Comparison of ENCODE assay signal across 12 cellular contexts in genomic region chr20:23161244-23161875, GRCh38.
A peak's percentile ranks its signal among the peaks of the same experiment; 100 is the strongest.
DNase-seq lines count a peak whose midpoint lies in the region; ATAC-seq and TF ChIP-seq lines count a peak whose summit lies in the region.
"Had no signal": no experiment of that assay in that cellular context is flagged by ENCODE, and none has a peak within 500 bp of the region (broad histone marks: within the 10 kb centered on the region; RNA-seq: fewer than 3 reads in every experiment).

No MANE protein-coding gene starts in this region.

- H3K27ac Mint-ChIP-seq in stimulated activated effector memory CD8-positive, alpha-beta T cell treated with anti-CD3 and anti-CD28 coated beads, Interleukin-12 subunit alpha, Interleukin-12 subunit beta, amount 100 ng/mL, for 72 hours = no peak overlapping the region

- H3F3A ChIP-seq in GM23248 (ENCODE audit: insufficient read depth) = 0 out of 2 replicates have a peak, but pooled peaks cover 10% of the 10 kb centered on the region

- no peaks in the 10 kb centered on the region for H4K20me1 ChIP-seq in GM23248 (ENCODE audit: insufficient read depth)

- peak; percentile 20; the same call in 2 of the 3 replicates for ATAC-seq in RWPE2 (ENCODE audit: low read depth)
- peak; percentile 3 for ATAC-seq in stimulated activated effector memory CD8-positive, alpha-beta T cell treated with anti-CD3 and anti-CD28 coated beads, Interleukin-12 subunit alpha, Interleukin-12 subunit beta, amount 100 ng/mL, for 72 hours
- ATAC-seq in activated T-cell treated with anti-CD3 and anti-CD28 coated beads, Interleukin-2, amount 50 U/mL, for 4 hours = no peak

- no peaks in the 10 kb centered on the region for H3K9me3 Mint-ChIP-seq in stimulated activated effector memory CD8-positive, alpha-beta T cell treated with anti-CD3 and anti-CD28 coated beads, Interleukin-12 subunit alpha, Interleukin-12 subunit beta, amount 100 ng/mL, for 72 hours
- no peaks in the 10 kb centered on the region for H3K9me3 Mint-ChIP-seq in activated T-cell treated with anti-CD3 and anti-CD28 coated beads, Interleukin-2, amount 50 U/mL, for 4 hours
- H3K9me3 Mint-ChIP-seq: nephron had no signal

- H3K27me3 ChIP-seq in GM23248 (replicated peaks; ENCODE audit: insufficient read depth) (no peaks in the 10 kb centered on the region), RWPE2 (ENCODE audit: insufficient read depth, poor library complexity, severe bottlenecking) (no peaks in the 10 kb centered on the region)

- H3K27ac ChIP-seq in GM23248 = no peak overlapping the region
- peak overlapping the region; percentile 48 for H3K27ac ChIP-seq in RWPE2 (ENCODE audit: poor library complexity, severe bottlenecking)

- no peak overlapping the region for H3K4me3 Mint-ChIP-seq in stimulated activated effector memory CD8-positive, alpha-beta T cell treated with anti-CD3 and anti-CD28 coated beads, Interleukin-12 subunit alpha, Interleukin-12 subunit beta, amount 100 ng/mL, for 72 hours
- H3K4me3 Mint-ChIP-seq in activated T-cell treated with anti-CD3 and anti-CD28 coated beads, Interleukin-2, amount 50 U/mL, for 4 hours = no peak overlapping the region

- no peak overlapping the region for H3K4me3 ChIP-seq in GM23248
- H3K4me3 ChIP-seq in RWPE2 (ENCODE audit: severe bottlenecking) = no peak overlapping the region
- no peak overlapping the region for H3K4me3 ChIP-seq in foreskin fibroblast (ENCODE audit: low read depth in 1 of 2, low read length in 2 of 2)

- peaks cover 33% of the 10 kb centered on the region for H3K4me1 ChIP-seq in GM23248 (ENCODE audit: insufficient read depth)
- peaks cover 45% of the 10 kb centered on the region for H3K4me1 ChIP-seq in RWPE2 (ENCODE audit: insufficient read depth, poor library complexity, severe bottlenecking)

- 84 to 85% methylated on average over 16 of the region's 17 CpGs for WGBS in GM23248 (ENCODE audit: low coverage in 1 of 2, low lambda C conversion rate in 2 of 2, missing lambda C conversion rate in 2 of 2), 2 experiments

- no peak overlapping the region for H3K9ac ChIP-seq in GM23248

- H3K4me2 ChIP-seq in GM23248 (ENCODE audit: unreplicated experiment) = no peak overlapping the region

- H3K4me1 Mint-ChIP-seq in stimulated activated effector memory CD8-positive, alpha-beta T cell treated with anti-CD3 and anti-CD28 coated beads, Interleukin-12 subunit alpha, Interleukin-12 subunit beta, amount 100 ng/mL, for 72 hours = no peaks in the 10 kb centered on the region
- peaks cover 9% of the 10 kb centered on the region for H3K4me1 Mint-ChIP-seq in activated T-cell treated with anti-CD3 and anti-CD28 coated beads, Interleukin-2, amount 50 U/mL, for 4 hours (ENCODE audit: low read depth)

- TF ChIP-seq CTCF in RWPE2 (IDR thresholded peaks at IDR 0.05; ENCODE audit: poor library complexity, severe bottlenecking) = no peak
- no peak for TF ChIP-seq CTCF in foreskin fibroblast (IDR thresholded peaks at IDR 0.05; ENCODE audit: low read depth, low read length)

- in situ Hi-C loops in GM23248 (cut with MboI) = no loop called here

- peaks cover 4% of the 10 kb centered on the region for H3K27me3 Mint-ChIP-seq in activated T-cell treated with anti-CD3 and anti-CD28 coated beads, Interleukin-2, amount 50 U/mL, for 4 hours (ENCODE audit: low read depth)

- H3K36me3 ChIP-seq in GM23248 (ENCODE audit: low read depth) = no peaks in the 10 kb centered on the region
- no peaks in the 10 kb centered on the region for H3K36me3 ChIP-seq in RWPE2 (ENCODE audit: low read depth)

- no peaks in the 10 kb centered on the region for H3K36me3 Mint-ChIP-seq in stimulated activated effector memory CD8-positive, alpha-beta T cell treated with anti-CD3 and anti-CD28 coated beads, Interleukin-12 subunit alpha, Interleukin-12 subunit beta, amount 100 ng/mL, for 72 hours
- H3K36me3 Mint-ChIP-seq in activated T-cell treated with anti-CD3 and anti-CD28 coated beads, Interleukin-2, amount 50 U/mL, for 4 hours (ENCODE audit: insufficient read depth) = no peaks in the 10 kb centered on the region

- H3K9me3 ChIP-seq in GM23248 (ENCODE audit: low read depth) = no peaks in the 10 kb centered on the region
- no peaks in the 10 kb centered on the region for H3K9me3 ChIP-seq in RWPE2 (ENCODE audit: severe bottlenecking)

- peak; percentile 48 for DNase-seq in GM23248
- DNase-seq in RWPE2 (ENCODE audit: low spot score) = no peak
- peak; percentile 42 to 60 for DNase-seq in foreskin fibroblast
- DNase-seq in stimulated activated effector memory CD8-positive, alpha-beta T cell treated with anti-CD3 and anti-CD28 coated beads, Interleukin-12 subunit alpha, Interleukin-12 subunit beta, amount 100 ng/mL, for 72 hours (ENCODE audit: low spot score in 2 of 2) = peak in 1 of 2 donors; percentile 44
- no peak for DNase-seq in NCI-H1694 (lab: John Stamatoyannopoulos, UW)
- no peak for DNase-seq in DMS79 (lab: John Stamatoyannopoulos, UW)
- DNase-seq in GM19240 (ENCODE audit: insufficient read length, low spot score) = no peak
- DNase-seq in activated T-cell treated with anti-CD3 and anti-CD28 coated beads, Interleukin-2, amount 50 U/mL, for 4 hours = no peak
- DNase-seq: central memory CD4-positive, alpha-beta T cell; hippocampal formation; NCI-H1105 treated with DMSO at 0.1 percent for 48 hours had no signal

- H3K9me2 ChIP-seq in GM23248 (ENCODE audit: insufficient read depth) = no peaks in the 10 kb centered on the region

- no peaks in the 10 kb centered on the region for H3K79me2 ChIP-seq in GM23248 (ENCODE audit: insufficient read depth)

- H2AFZ ChIP-seq in GM23248 = no peak overlapping the region

Comparison
In these comparisons a context has a peak if more than half of its experiments do, and no peak if none do; other contexts are left out.
1. DNase-seq: peak in GM23248 (single experiment) and foreskin fibroblast (2 of 2); none in RWPE2 (single experiment), NCI-H1694 (single experiment), DMS79 (single experiment), GM19240 (single experiment) and activated T-cell treated with anti-CD3 and anti-CD28 coated beads, Interleukin-2, amount 50 U/mL, for 4 hours (single experiment).
2. ATAC-seq: peak in RWPE2 (single experiment) and stimulated activated effector memory CD8-positive, alpha-beta T cell treated with anti-CD3 and anti-CD28 coated beads, Interleukin-12 subunit alpha, Interleukin-12 subunit beta, amount 100 ng/mL, for 72 hours (single experiment); none in activated T-cell treated with anti-CD3 and anti-CD28 coated beads, Interleukin-2, amount 50 U/mL, for 4 hours (0 of 2).